8 cellular contexts compared by ENCODE assay signal in the genomic region with DNA sequence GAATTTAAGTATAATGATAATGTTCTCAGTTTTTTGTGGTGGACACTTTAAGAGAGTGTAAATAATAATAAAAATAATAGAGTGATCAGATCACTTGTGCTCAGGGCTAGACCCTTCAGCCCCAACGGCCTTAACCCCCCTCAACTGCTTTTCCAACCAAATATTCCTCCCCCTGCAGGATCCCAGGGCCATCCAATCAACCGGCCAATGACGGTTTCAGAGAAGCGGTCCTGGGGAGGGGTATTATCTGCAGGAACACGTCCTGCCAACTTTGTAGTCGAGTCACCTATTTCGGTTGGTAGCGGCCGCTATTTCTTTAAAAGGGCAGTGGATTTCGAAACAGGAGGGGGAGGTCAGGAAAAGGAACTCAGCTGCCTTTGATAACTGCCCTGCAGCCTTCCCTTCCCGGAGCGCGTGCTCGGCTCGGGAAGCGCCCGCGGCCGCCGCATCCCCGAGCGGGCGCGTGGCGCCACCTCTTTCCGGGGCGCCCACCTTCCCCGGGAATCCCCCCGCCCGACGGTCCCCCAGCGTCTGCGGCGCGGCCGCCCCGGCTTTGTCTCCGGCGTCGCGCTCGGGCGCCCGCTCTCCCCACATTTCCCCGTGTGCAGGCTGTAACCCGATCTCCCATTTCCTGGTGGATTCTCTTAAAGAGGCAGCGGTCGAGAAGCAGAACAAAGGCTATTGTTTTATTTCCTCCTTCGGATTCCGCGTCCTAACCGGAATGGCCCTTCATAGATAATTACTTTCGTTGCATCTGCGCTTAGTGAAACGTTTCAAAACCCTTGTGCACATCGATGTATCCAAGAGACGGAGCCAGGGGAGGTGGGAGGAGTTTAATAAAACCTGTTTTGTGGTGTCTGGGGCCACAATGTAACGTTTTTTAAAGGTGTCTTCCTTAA. TPM values are rescaled to one million over a fixed set of nuclear protein-coding genes. Genes with fewer than 3 reads are reported as not detected.
DNase-seq lines count a peak whose midpoint lies in the region; ATAC-seq, FAIRE-seq and TF ChIP-seq lines count a peak whose summit lies in the region.

No MANE protein-coding gene starts in this region.

- TF ChIP-seq CTCF in Calu3 (IDR thresholded peaks at IDR 0.05; ENCODE audit: unreplicated experiment), result no peak

- no peaks in the 10 kb centered on the region for H3K9me3 Mint-ChIP-seq in Calu3 (ENCODE audit: low read depth, unreplicated experiment)

- CTCF ChIA-PET in Calu3 (lab: Charles Lee), result interaction anchor here (0.9 to 1.5 kb wide), 2 partner anchors 25 to 67 kb away, joined by 3 read pairs; no protein-coding TSS in a partner anchor

- H3K4me3 Mint-ChIP-seq in Calu3 (ENCODE audit: low read depth, unreplicated experiment), result peak overlapping the region; percentile 84

- no peak for FAIRE-seq in HTR-8/SVneo (lab: Jason Lieb, UNC)

- no peaks in the 10 kb centered on the region for H3K27me3 ChIP-seq in NT2/D1 (ENCODE audit: insufficient read depth, insufficient read length)

- peak overlapping the region; percentile 97 for H3K27ac Mint-ChIP-seq in Calu3 (ENCODE audit: unreplicated experiment)

- ATAC-seq in GM21367 (IDR thresholded peaks at IDR 0.05; ENCODE audit: unreplicated experiment), result peak; percentile 18

- peak overlapping the region; percentile 99 for H3K27ac ChIP-seq in epithelial cell of prostate

- no peaks in the 10 kb centered on the region for H3K27me3 Mint-ChIP-seq in Calu3 (ENCODE audit: unreplicated experiment)

- intact Hi-C loops in Calu3 (cut with micrococcal nuclease; ENCODE audit: unreplicated experiment), result loop anchor here (2.0 kb wide), 1 partner anchor 14 kb away; no protein-coding TSS in a partner anchor

- H3K36me3 ChIP-seq in NT2/D1 (ENCODE audit: insufficient read depth, insufficient read length, low read length), result no peaks in the 10 kb centered on the region

- BruUV-seq in Calu3 (replicated peaks; lab: Mats Ljungman, UMichigan), result TSS peak; percentile 22

- DNase-seq in Calu3, result peak; percentile 75
- peak; percentile 66 for DNase-seq in HTR-8/SVneo (ENCODE audit: insufficient read length, low spot score)
- peak; percentile 80 for DNase-seq in NT2/D1 (ENCODE audit: low read depth, low spot score)
- peak; percentile 48 for DNase-seq in activated T-cell treated with anti-CD3 and anti-CD28 coated beads for 4 hours
- DNase-seq in epithelial cell of prostate (ENCODE audit: low read depth, low spot score), result peak; percentile 48
- DNase-seq in mucosa of gallbladder (ENCODE audit: low spot score), result peak; percentile 76
- peak; percentile 75 for DNase-seq in stimulated activated CD8-positive, alpha-beta memory T cell treated with anti-CD3 and anti-CD28 coated beads, Interleukin-4, amount 100 ng/mL, for 48 hours

- peak overlapping the region; percentile 81 for H3K9ac ChIP-seq in NT2/D1 (ENCODE audit: insufficient read length, low read depth)

- H3K4me3 ChIP-seq in NT2/D1 (ENCODE audit: insufficient read length, low read depth), result peak overlapping the region; percentile 64

- H3K9me3 ChIP-seq in NT2/D1 (ENCODE audit: insufficient read depth, low read length), result peaks cover 10% of the 10 kb centered on the region; the same call in 1 of the 2 replicates

- peaks cover 52% of the 10 kb centered on the region for H3K36me3 Mint-ChIP-seq in Calu3 (ENCODE audit: insufficient read depth, unreplicated experiment)

- H3K4me1 ChIP-seq in NT2/D1 (ENCODE audit: insufficient read depth, insufficient read length), result no peaks in the 10 kb centered on the region

- peaks cover 13% of the 10 kb centered on the region for H3K4me1 Mint-ChIP-seq in Calu3 (ENCODE audit: low read depth, unreplicated experiment)

RNA-seq across cellular contexts. Expression of gene ETV6, which starts 0.7 kb away (rescaled TPM):
- total RNA-seq in Calu3 (2022) (80.6 and 89.1 TPM in 2 replicates), mucosa of gallbladder (54.5 TPM)

Comparison
In these comparisons a context has a peak if more than half of its experiments do, and no peak if none do; other contexts are left out.
1. Peak in every context shown above with its lines: DNase-seq, ATAC-seq, H3K4me3 ChIP-seq and H3K27ac ChIP-seq.